Comparison of ENCODE assay signal across 7 cellular contexts in the genomic region with DNA sequence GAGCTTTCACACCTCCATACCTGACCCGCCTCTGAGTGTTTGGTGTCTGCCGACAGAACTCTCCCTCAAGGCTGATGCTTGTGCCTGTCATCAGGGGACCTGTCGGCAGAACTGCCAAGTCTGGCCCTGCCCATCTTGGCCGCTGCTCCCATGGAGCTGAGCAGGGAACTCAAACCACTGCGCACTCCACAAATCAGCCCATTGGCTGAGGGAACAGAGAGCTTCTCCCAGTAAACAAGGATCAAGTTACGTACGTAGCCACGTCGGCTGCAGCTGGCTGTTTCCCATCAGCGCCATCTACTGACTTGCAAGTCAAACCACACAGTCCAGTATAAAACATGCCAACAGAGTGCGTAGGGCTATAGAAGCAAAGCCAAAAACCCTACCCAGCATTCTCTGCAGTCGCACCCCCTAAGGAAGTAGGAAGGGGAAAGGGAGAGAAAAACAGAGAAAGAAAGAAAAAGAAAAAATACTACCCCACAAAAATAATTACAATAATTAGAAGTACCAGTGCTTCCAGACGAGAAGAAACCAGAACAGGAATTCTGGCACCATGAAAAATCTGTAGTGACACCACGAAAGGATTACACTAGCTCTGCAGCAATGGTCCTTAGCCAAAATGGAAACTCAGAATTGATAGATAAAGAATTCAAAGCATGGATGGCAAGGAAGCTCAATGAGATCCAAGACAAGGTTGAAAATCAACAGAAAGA. TPM values are rescaled to one million over a fixed set of nuclear protein-coding genes. Genes with fewer than 3 reads are reported as not detected.
DNase-seq lines count a peak whose midpoint lies in the region; ATAC-seq and TF ChIP-seq lines count a peak whose summit lies in the region.
"Had no signal": no experiment of that assay in that cellular context is flagged by ENCODE, and none has a peak within 500 bp of the region (broad histone marks: within the 10 kb centered on the region; RNA-seq: fewer than 3 reads in every experiment).

No MANE protein-coding gene starts in this region.

- no peak overlapping the region for H3K9ac ChIP-seq in endodermal cell (ENCODE audit: extremely low read depth, low read length, poor library complexity, severe bottlenecking)

- peaks cover 7% of the 10 kb centered on the region for H3K27me3 Mint-ChIP-seq in endodermal cell (ENCODE audit: insufficient read depth)

- H3K36me3 ChIP-seq in endodermal cell (ENCODE audit: control insufficient read depth, insufficient read depth, low read length) = no peaks in the 10 kb centered on the region
- H3K36me3 ChIP-seq in stomach = no peaks in the 10 kb centered on the region
- H3K36me3 ChIP-seq in spleen = no peaks in the 10 kb centered on the region

- TF ChIP-seq EP300 in stomach (IDR thresholded peaks at IDR 0.05) = no peak

- no peak overlapping the region for H3K4me3 ChIP-seq in endodermal cell (ENCODE audit: low read length)
- no peak overlapping the region for H3K4me3 ChIP-seq in stomach
- no peak overlapping the region for H3K4me3 ChIP-seq in spleen

- H3K4me1 ChIP-seq in endodermal cell (ENCODE audit: control insufficient read depth, insufficient read depth, low read length) = no peaks in the 10 kb centered on the region
- no peaks in the 10 kb centered on the region for H3K4me1 ChIP-seq in stomach
- H3K4me1 ChIP-seq in spleen = no peaks in the 10 kb centered on the region

- intact Hi-C loops in stomach (cut with DNase I; ENCODE audit: low total_unique reads) (no loop called here), spleen (cut with DNase I; ENCODE audit: low total_unique reads) (no loop called here)

- ATAC-seq in GM18868 (IDR thresholded peaks at IDR 0.05; ENCODE audit: unreplicated experiment) (peak; percentile 76), GM21825 (IDR thresholded peaks at IDR 0.05; ENCODE audit: unreplicated experiment) (no peak)

- H3K9me3 Mint-ChIP-seq in endodermal cell = peaks cover 6% of the 10 kb centered on the region

- DNase-seq in NCI-H510A (lab: John Stamatoyannopoulos, UW) = peak; percentile 9
- DNase-seq in endodermal cell = peak; percentile 97
- peak; percentile 66 for DNase-seq in stomach
- DNase-seq in spleen = no peak

- TF ChIP-seq CTCF in endodermal cell (conservative IDR thresholded peaks at IDR 0.05) (peak; percentile 86), stomach (IDR thresholded peaks at IDR 0.05) (peak in 3 of 7 experiments; percentile 12 to 44 (median 14)), spleen (IDR thresholded peaks at IDR 0.05 in 8 of 11, conservative IDR thresholded peaks at IDR 0.05 in 3 of 11) (no peak)

- no peak for TF ChIP-seq POLR2A in stomach (IDR thresholded peaks at IDR 0.05)
- TF ChIP-seq POLR2A in spleen (IDR thresholded peaks at IDR 0.05) = no peak

- H3K9me3 ChIP-seq in endodermal cell (ENCODE audit: control insufficient read depth, low read length) = peaks cover 10% of the 10 kb centered on the region
- H3K9me3 ChIP-seq in stomach = peaks cover 0 to 8% (median 0%) of the 10 kb centered on the region in 4 donors
- peaks cover 0 to 21% (median 12%) of the 10 kb centered on the region in 8 donors for H3K9me3 ChIP-seq in spleen

- H3K4me1 Mint-ChIP-seq in endodermal cell = peaks cover 2% of the 10 kb centered on the region

- peak overlapping the region; percentile 38 for H3K4me3 Mint-ChIP-seq in endodermal cell

- WGBS in endodermal cell (ENCODE audit: insufficient coverage in 1 of 2, insufficient read length in 1 of 2), 2 experiments = 28 to 73% methylated on average over 3 to 12 of the region's 14 CpGs
- WGBS in stomach, 5 donors = 29 to 36% (median 30%) methylated on average over 14 of the region's 14 CpGs
- 31 to 38% (median 36%) methylated on average over 12 to 14 of the region's 14 CpGs for WGBS in spleen, 5 donors

- H3K27me3 ChIP-seq in endodermal cell (ENCODE audit: control insufficient read depth, insufficient read depth, low read length, poor library complexity, severe bottlenecking) = no peaks in the 10 kb centered on the region
- H3K27me3 ChIP-seq in stomach = no peaks in the 10 kb centered on the region
- no peaks in the 10 kb centered on the region for H3K27me3 ChIP-seq in spleen (replicated peaks in 1 of 7)

- no peak overlapping the region for H3K27ac ChIP-seq in endodermal cell (ENCODE audit: low read depth, low read length)
- H3K27ac ChIP-seq in stomach = no peak overlapping the region
- no peak overlapping the region for H3K27ac ChIP-seq in spleen

- peak overlapping the region; percentile 69 for H3K27ac Mint-ChIP-seq in endodermal cell

- H3K36me3 Mint-ChIP-seq in endodermal cell (ENCODE audit: low read depth) = no peaks in the 10 kb centered on the region

RNA-seq across cellular contexts. Expression of gene KRTAP13-1, which starts 13.1 kb away (rescaled TPM):
- total RNA-seq in endodermal cell = not detected
- polyA plus RNA-seq in endodermal cell (2013, experiment 1 of 2) = not detected
- polyA plus RNA-seq in endodermal cell (2013, experiment 2 of 2) = not detected
- total RNA-seq in stomach = not detected
- not detected for polyA plus RNA-seq in stomach
- total RNA-seq in spleen = not detected
- not detected for polyA plus RNA-seq in spleen
- total RNA-seq: activated CD8-positive, alpha-beta memory T cell treated with anti-CD3 and anti-CD28 coated beads for 36 hours had no signal

RNA-seq across cellular contexts. Expression of gene KRTAP13-3, which starts 16.8 kb away (rescaled TPM):
- not detected for total RNA-seq in endodermal cell
- not detected for polyA plus RNA-seq in endodermal cell (2013, experiment 1 of 2)
- polyA plus RNA-seq in endodermal cell (2013, experiment 2 of 2) = not detected
- total RNA-seq in stomach = not detected
- polyA plus RNA-seq in stomach = not detected
- total RNA-seq in spleen = not detected
- polyA plus RNA-seq in spleen = not detected
- total RNA-seq: activated CD8-positive, alpha-beta memory T cell treated with anti-CD3 and anti-CD28 coated beads for 36 hours had no signal

RNA-seq across cellular contexts. Expression of gene KRTAP13-4, which starts 21.1 kb away (rescaled TPM):
- total RNA-seq in endodermal cell = not detected
- polyA plus RNA-seq in endodermal cell (2013, experiment 1 of 2) = not detected
- not detected for polyA plus RNA-seq in endodermal cell (2013, experiment 2 of 2)
- total RNA-seq in stomach = not detected
- not detected for polyA plus RNA-seq in stomach
- not detected for total RNA-seq in spleen
- polyA plus RNA-seq in spleen = not detected
- total RNA-seq: activated CD8-positive, alpha-beta memory T cell treated with anti-CD3 and anti-CD28 coated beads for 36 hours had no signal

RNA-seq across cellular contexts. Expression of gene KRTAP15-1, which starts 31.1 kb away (rescaled TPM):
- total RNA-seq in endodermal cell = not detected
- polyA plus RNA-seq in endodermal cell (2013, experiment 1 of 2) = not detected
- polyA plus RNA-seq in endodermal cell (2013, experiment 2 of 2) = not detected
- total RNA-seq in stomach = not detected
- polyA plus RNA-seq in stomach = not detected
- not detected for total RNA-seq in spleen
- not detected for polyA plus RNA-seq in spleen
- total RNA-seq: activated CD8-positive, alpha-beta memory T cell treated with anti-CD3 and anti-CD28 coated beads for 36 hours had no signal

RNA-seq across cellular contexts. Expression of gene KRTAP13-2, which starts 36.9 kb away (rescaled TPM):
- not detected for total RNA-seq in endodermal cell
- polyA plus RNA-seq in endodermal cell (2013, experiment 1 of 2) = not detected
- polyA plus RNA-seq in endodermal cell (2013, experiment 2 of 2) = not detected
- not detected for total RNA-seq in stomach
- polyA plus RNA-seq in stomach = not detected
- not detected for total RNA-seq in spleen
- not detected for polyA plus RNA-seq in spleen
- total RNA-seq: activated CD8-positive, alpha-beta memory T cell treated with anti-CD3 and anti-CD28 coated beads for 36 hours had no signal
